1 cellular context compared by ENCODE assay signal in the genomic region with DNA sequence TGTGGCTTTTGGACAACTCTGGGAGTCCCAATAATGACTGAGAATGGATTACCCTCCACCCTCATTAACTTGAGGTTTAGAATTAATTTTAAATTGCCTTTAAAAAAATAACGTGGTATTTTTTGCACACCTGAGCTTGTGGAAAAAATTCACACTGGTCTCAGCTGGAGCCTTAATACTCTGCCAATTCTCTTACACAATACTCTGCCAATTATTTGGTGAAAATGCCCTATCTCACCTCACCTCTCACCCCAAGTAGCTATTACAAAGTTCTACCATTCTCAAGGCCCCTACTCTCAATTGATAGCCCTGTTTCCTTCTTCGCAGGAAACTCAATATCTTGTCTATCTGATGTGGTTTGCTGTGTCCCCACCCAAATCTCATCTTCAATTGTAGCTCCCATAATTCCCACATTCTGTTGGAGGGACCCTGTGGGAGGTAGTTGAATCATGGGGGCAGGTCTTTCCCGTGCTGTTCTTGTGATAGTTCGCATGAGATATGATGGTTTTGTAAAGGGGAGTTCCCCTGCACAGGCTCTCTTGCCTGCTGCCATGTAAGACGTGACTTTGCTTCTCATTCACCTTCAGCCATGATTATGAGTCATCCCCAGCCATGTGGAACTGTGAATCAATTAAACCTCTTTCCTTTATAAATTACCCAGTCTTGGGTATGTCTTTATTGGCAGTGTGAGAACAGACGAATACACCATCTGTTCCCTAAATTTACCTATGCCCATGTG.
TF ChIP-seq lines count a peak whose summit lies in the region.

No MANE protein-coding gene starts in this region.

TF ChIP-seq in HEK293, 187 proteins besides CTCF, POLR2A, EP300 and RAD21 (continued from another document):
- TF ChIP-seq SETDB1 (IDR thresholded peaks at IDR 0.05; ENCODE audit: insufficient read length, low read length) = peak; percentile 89
